ENCODE assay signal across 9 cellular contexts in the genomic region with DNA sequence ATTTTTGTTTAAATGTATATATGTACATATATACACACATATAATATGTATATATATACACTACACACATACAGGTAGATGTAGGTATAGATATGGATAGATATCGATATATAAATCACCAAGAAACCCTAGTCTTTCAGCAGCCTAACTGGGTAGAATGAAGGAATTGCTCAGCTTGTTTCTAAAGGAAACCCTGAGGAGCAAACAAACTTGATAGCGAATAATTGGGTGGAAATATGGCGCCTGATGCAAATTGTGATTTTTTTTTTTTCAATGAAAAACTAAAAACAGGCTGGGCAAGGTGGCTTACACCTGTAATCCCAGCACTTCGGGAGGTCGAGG. TPM values are rescaled to one million over a fixed set of nuclear protein-coding genes. Genes with fewer than 3 reads are reported as not detected.
A peak's percentile ranks its signal among the peaks of the same experiment; 100 is the strongest.
DNase-seq lines count a peak whose midpoint lies in the region; ATAC-seq lines count a peak whose summit lies in the region.
"Had no signal": no experiment of that assay in that cellular context is flagged by ENCODE, and none has a peak within 500 bp of the region (broad histone marks: within the 10 kb centered on the region; RNA-seq: fewer than 3 reads in every experiment).

No MANE protein-coding gene starts in this region.

- no peak for DNase-seq in activated T-cell treated with anti-CD3 and anti-CD28 coated beads, Interleukin-2, amount 50 U/mL, for 72 hours
- no peak for DNase-seq in activated T-cell treated with anti-CD3 and anti-CD28 coated beads, Interleukin-2, amount 50 U/mL, for 1 hour
- no peak for DNase-seq in T-cell
- peak; percentile 72 for DNase-seq in superior temporal gyrus (ENCODE audit: extremely low spot score)
- DNase-seq in stimulated activated CD4-positive, alpha-beta T cell treated with anti-CD3 and anti-CD28 coated beads, Interleukin-2, amount 100 ng/mL, for 48 hours, result no peak
- no peak for DNase-seq in SIG-M5 (lab: John Stamatoyannopoulos, UW)
- no peak for DNase-seq in activated CD8-positive, alpha-beta memory T cell treated with anti-CD3 and anti-CD28 coated beads, Interleukin-2, amount 50 U/mL, for 4 hours

- H3K27me3 Mint-ChIP-seq in activated T-cell treated with anti-CD3 and anti-CD28 coated beads, Interleukin-2, amount 50 U/mL, for 72 hours (ENCODE audit: low read depth), result peaks cover 48% of the 10 kb centered on the region
- peaks cover 34 to 50% of the 10 kb centered on the region in 2 donors for H3K27me3 Mint-ChIP-seq in T-cell

- POLR2A ChIA-PET in T-cell (lab: Charles Lee), result interaction anchor here in 1 of 2 donors (0.7 kb wide), 1 partner anchor 1254 kb away, joined by 3 read pairs; no protein-coding TSS in a partner anchor

- H3K4me1 Mint-ChIP-seq in activated T-cell treated with anti-CD3 and anti-CD28 coated beads, Interleukin-2, amount 50 U/mL, for 72 hours (ENCODE audit: low read depth), result peaks cover 12% of the 10 kb centered on the region
- peaks cover 12 to 20% (median 14%) of the 10 kb centered on the region in 3 donors for H3K4me1 Mint-ChIP-seq in T-cell

- no peaks in the 10 kb centered on the region for H3K9me3 Mint-ChIP-seq in activated T-cell treated with anti-CD3 and anti-CD28 coated beads, Interleukin-2, amount 50 U/mL, for 72 hours
- H3K9me3 Mint-ChIP-seq in T-cell, result no peaks in the 10 kb centered on the region

- H3K36me3 Mint-ChIP-seq in activated T-cell treated with anti-CD3 and anti-CD28 coated beads, Interleukin-2, amount 50 U/mL, for 72 hours (ENCODE audit: insufficient read depth in 2 of 2), result no peaks in the 10 kb centered on the region
- no peaks in the 10 kb centered on the region for H3K36me3 Mint-ChIP-seq in T-cell

- no peaks in the 10 kb centered on the region for H3K9me3 ChIP-seq in iPS-15b (ENCODE audit: control insufficient read depth, insufficient read depth, low read length)
- H3K9me3 ChIP-seq: adrenal gland had no signal

- H3K36me3 ChIP-seq in iPS-15b (ENCODE audit: control insufficient read depth, insufficient read depth, low read length), result no peaks in the 10 kb centered on the region
- H3K36me3 ChIP-seq: adrenal gland had no signal

- peaks cover 71% of the 10 kb centered on the region for H3K27me3 ChIP-seq in iPS-15b (ENCODE audit: control insufficient read depth, insufficient read depth, low read length)

- CTCF ChIA-PET in T-cell (lab: Charles Lee), result interaction anchor here (0.6 to 1.5 kb wide), 6 partner anchors 20 to 1630 kb away, joined by 3 to 5 read pairs (median 4); no protein-coding TSS in a partner anchor

- no peaks in the 10 kb centered on the region for H3K4me1 ChIP-seq in iPS-15b (ENCODE audit: control insufficient read depth, insufficient read depth, low read length)

- peak overlapping the region; percentile 66 for H3K4me3 ChIP-seq in iPS-15b (ENCODE audit: low read depth, low read length)

- H3K9ac ChIP-seq in iPS-15b (ENCODE audit: low read depth, low read length), result no peak overlapping the region

- H3K27ac Mint-ChIP-seq in activated T-cell treated with anti-CD3 and anti-CD28 coated beads, Interleukin-2, amount 50 U/mL, for 72 hours, result no peak overlapping the region
- H3K27ac Mint-ChIP-seq in T-cell, result no peak overlapping the region

- H3K4me3 Mint-ChIP-seq in activated T-cell treated with anti-CD3 and anti-CD28 coated beads, Interleukin-2, amount 50 U/mL, for 72 hours, result peak overlapping the region; percentile 82 to 99
- H3K4me3 Mint-ChIP-seq in T-cell, result peak overlapping the region; percentile 78 to 83 (median 81)

- ATAC-seq in activated T-cell treated with anti-CD3 and anti-CD28 coated beads, Interleukin-2, amount 50 U/mL, for 72 hours (replicated peaks in 1 of 2), result no peak
- peak in 1 of 4 experiments; percentile 12 for ATAC-seq in T-cell (replicated peaks in 1 of 4)

RNA-seq across cellular contexts. Expression of a gene that starts 0.3 kb away (rescaled TPM):
- total RNA-seq in activated T-cell treated with anti-CD3 and anti-CD28 coated beads, Interleukin-2, amount 50 U/mL, for 72 hours, result not detected
- not detected for total RNA-seq in T-cell

RNA-seq across cellular contexts. Expression of a gene that starts 36.5 kb away (rescaled TPM):
- 10 to 100 TPM; 60.3 to 73.8 TPM for total RNA-seq in activated T-cell treated with anti-CD3 and anti-CD28 coated beads, Interleukin-2, amount 50 U/mL, for 72 hours
- total RNA-seq in T-cell, result 10 to 100 TPM; 53.5 to 75.5 (median 60.4) TPM
